2 cellular contexts compared by ENCODE assay signal in genomic region chr22:25154686-25154999, GRCh38.
TF ChIP-seq lines count a peak whose summit lies in the region.

No MANE protein-coding gene starts in this region.

TF ChIP-seq in HCT116, 20 proteins besides CTCF, POLR2A, EP300 and RAD21:
- TF ChIP-seq SRF (IDR thresholded peaks at IDR 0.05; ENCODE audit: low read depth) (no peak), CEBPB (IDR thresholded peaks at IDR 0.05; ENCODE audit: low read depth) (no peak)

TF ChIP-seq in HepG2, 621 proteins besides CTCF, POLR2A, EP300 and RAD21:
- TF ChIP-seq KLF11 (CRISPR knock-in tag; IDR thresholded peaks at IDR 0.05) (no peak), ZNF672 (CRISPR knock-in tag; IDR thresholded peaks at IDR 0.05) (no peak), DBP (CRISPR knock-in tag; IDR thresholded peaks at IDR 0.05; ENCODE audit: not compliant biosample characterization) (no peak), RFXANK (CRISPR knock-in tag; IDR thresholded peaks at IDR 0.05) (no peak), PHF21A (CRISPR knock-in tag; IDR thresholded peaks at IDR 0.05) (no peak), RERE (CRISPR knock-in tag; IDR thresholded peaks at IDR 0.05; ENCODE audit: low read depth) (no peak), SSRP1 (CRISPR knock-in tag; IDR thresholded peaks at IDR 0.05) (no peak), ZNF317 (CRISPR knock-in tag; IDR thresholded peaks at IDR 0.05) (no peak), LCORL (IDR thresholded peaks at IDR 0.05) (no peak), LCORL (CRISPR knock-in tag; IDR thresholded peaks at IDR 0.05) (no peak), MXI1 (IDR thresholded peaks at IDR 0.05; ENCODE audit: borderline replicate concordance, low read depth, low read length) (no peak), ZBTB14 (CRISPR knock-in tag; IDR thresholded peaks at IDR 0.05) (no peak), SP2 (CRISPR knock-in tag; IDR thresholded peaks at IDR 0.05) (no peak), SCMH1 (CRISPR knock-in tag; IDR thresholded peaks at IDR 0.05; ENCODE audit: borderline replicate concordance) (no peak), FOXA3 (CRISPR knock-in tag; IDR thresholded peaks at IDR 0.05) (no peak), SNAPC2 (CRISPR knock-in tag; IDR thresholded peaks at IDR 0.05) (no peak), ZNF891 (CRISPR knock-in tag; IDR thresholded peaks at IDR 0.05) (no peak), ZBTB44 (CRISPR knock-in tag; IDR thresholded peaks at IDR 0.05) (no peak), NCOR1 (IDR thresholded peaks at IDR 0.05; ENCODE audit: borderline replicate concordance, low read length) (no peak), MLXIP (CRISPR knock-in tag; IDR thresholded peaks at IDR 0.05; ENCODE audit: borderline replicate concordance) (no peak)
TF ChIP-seq in HepG2: peak in this region for 0.
